17 cellular contexts compared by ENCODE assay signal in the genomic region with DNA sequence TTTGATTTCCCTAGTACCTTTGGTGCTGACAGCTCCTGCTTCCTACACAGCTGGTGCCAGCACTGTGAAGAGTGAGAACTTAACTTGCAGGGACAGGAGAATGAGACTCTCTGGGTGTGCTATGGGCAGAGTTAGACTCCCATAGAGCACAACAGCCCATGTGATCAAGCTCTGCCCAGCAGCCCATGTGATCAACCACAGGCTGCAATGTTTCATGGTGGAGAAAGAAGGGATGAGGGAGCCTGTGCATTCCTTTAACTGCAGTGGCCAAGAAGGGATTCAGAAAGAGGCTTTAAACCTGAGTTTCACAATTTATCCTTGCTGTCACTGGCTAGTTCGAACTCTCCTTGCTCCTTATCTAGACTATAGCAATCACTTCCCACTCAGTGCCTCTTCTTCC. TPM values are rescaled to one million over a fixed set of nuclear protein-coding genes. Genes with fewer than 3 reads are reported as not detected.
DNase-seq lines count a peak whose midpoint lies in the region; ATAC-seq and TF ChIP-seq lines count a peak whose summit lies in the region.
"Had no signal": no experiment of that assay in that cellular context is flagged by ENCODE, and none has a peak within 500 bp of the region (broad histone marks: within the 10 kb centered on the region; RNA-seq: fewer than 3 reads in every experiment).

No MANE protein-coding gene starts in this region.

- BruUV-seq in MCF 10A (replicated peaks; lab: Mats Ljungman, UMichigan), result no TSS peak

- H3K4me3 ChIP-seq in breast epithelium (no peak overlapping the region), adrenal gland (no peak overlapping the region), tibial artery (no peak overlapping the region)
- H3K4me3 ChIP-seq: lung, upper lobe of right lung had no signal

- 31 to 42% (median 36%) methylated on average over 1 of the region's 1 CpG for WGBS in adrenal gland, 4 donors

- no peak for TF ChIP-seq POLR2A in breast epithelium (IDR thresholded peaks at IDR 0.05)
- no peak for TF ChIP-seq POLR2A in adrenal gland (IDR thresholded peaks at IDR 0.05)

- POLR2A ChIA-PET in MCF 10A (lab: Yijun Ruan, JAX), result no interaction called here

- H3K36me3 ChIP-seq in breast epithelium (no peaks in the 10 kb centered on the region), adrenal gland (replicated peaks in 1 of 2) (no peaks in the 10 kb centered on the region), tibial artery (no peaks in the 10 kb centered on the region)
- H3K36me3 ChIP-seq: upper lobe of right lung had no signal

- no peaks in the 10 kb centered on the region for H3K4me1 ChIP-seq in breast epithelium
- H3K4me1 ChIP-seq in adrenal gland (replicated peaks in 1 of 2), result peaks cover 5 to 11% of the 10 kb centered on the region in 2 donors
- peaks cover 0 to 18% (median 9%) of the 10 kb centered on the region in 4 donors for H3K4me1 ChIP-seq in tibial artery

- H3K9me3 ChIP-seq in breast epithelium (no peaks in the 10 kb centered on the region), adrenal gland (replicated peaks in 1 of 3) (no peaks in the 10 kb centered on the region), tibial artery (peaks cover 0 to 10% (median 0%) of the 10 kb centered on the region in 3 donors)
- H3K9me3 ChIP-seq: upper lobe of right lung had no signal

- peak overlapping the region; percentile 31 to 45 for H3K27ac ChIP-seq in breast epithelium
- peak overlapping the region in 3 of 5 donors; percentile 0 to 70 (median 20) for H3K27ac ChIP-seq in adrenal gland
- no peak overlapping the region for H3K27ac ChIP-seq in tibial artery
- H3K27ac ChIP-seq: upper lobe of right lung had no signal

- CTCF ChIA-PET in MCF 10A (lab: Yijun Ruan, JAX), result no interaction called here

- H3K27me3 ChIP-seq in breast epithelium, result no peaks in the 10 kb centered on the region
- no peaks in the 10 kb centered on the region for H3K27me3 ChIP-seq in adrenal gland
- peaks cover 0 to 6% of the 10 kb centered on the region in 2 donors for H3K27me3 ChIP-seq in tibial artery

- intact Hi-C loops in breast epithelium (cut with DNase I; ENCODE audit: low total_unique reads), result no loop called here
- intact Hi-C loops in MCF 10A (cut with micrococcal nuclease), result loop anchor here (10.0 kb wide), 1 partner anchor 407 kb away; a partner anchor contains a TSS
- intact Hi-C loops in adrenal gland (cut with DNase I), result loop anchor here in 1 of 2 donors (10.0 kb wide), 1 partner anchor 97 kb away; a partner anchor contains a TSS
- intact Hi-C loops in sciatic nerve (cut with DNase I), result loop anchor here (10.0 kb wide), 1 partner anchor 207 kb away; no protein-coding TSS in a partner anchor
- intact Hi-C loops in tibial artery (cut with DNase I; ENCODE audit: low total_unique reads), result no loop called here

- H3K27ac Mint-ChIP-seq in MCF 10A (ENCODE audit: low read depth, unreplicated experiment), result no peak overlapping the region
- H3K27ac Mint-ChIP-seq: activated naive CD4-positive, alpha-beta T cell treated with anti-CD3 and anti-CD28 coated beads, Interleukin-2, amount 10 ng/mL, durations not matched to agents 7 days and 5 days; stimulated activated naive B cell treated with anti-CD40 and anti-IgM and Interleukin-4, amounts not matched to agents 10 μg/mL and 1 μg/mL and 100 μg/mL, for 72 hours had no signal

- H3K27me3 Mint-ChIP-seq in MCF 10A (ENCODE audit: insufficient read depth, unreplicated experiment), result no peaks in the 10 kb centered on the region

- no peak overlapping the region for H3K4me3 Mint-ChIP-seq in MCF 10A (ENCODE audit: unreplicated experiment)
- H3K4me3 Mint-ChIP-seq: activated naive CD4-positive, alpha-beta T cell treated with anti-CD3 and anti-CD28 coated beads, Interleukin-2, amount 10 ng/mL, durations not matched to agents 7 days and 5 days; stimulated activated naive B cell treated with anti-CD40 and anti-IgM and Interleukin-4, amounts not matched to agents 10 μg/mL and 1 μg/mL and 100 μg/mL, for 72 hours had no signal

- peak; percentile 81 for ATAC-seq in sciatic nerve
- ATAC-seq: stimulated activated naive B cell treated with anti-CD40 and anti-IgM and Interleukin-4, amounts not matched to agents 10 μg/mL and 1 μg/mL and 100 μg/mL, for 72 hours; upper lobe of right lung had no signal

- H3K4me1 Mint-ChIP-seq in MCF 10A (ENCODE audit: insufficient read depth, unreplicated experiment), result peaks cover 19% of the 10 kb centered on the region

- TF ChIP-seq CTCF in breast epithelium (IDR thresholded peaks at IDR 0.05) (no peak), MCF 10A (IDR thresholded peaks at IDR 0.05; ENCODE audit: unreplicated experiment) (no peak), adrenal gland (IDR thresholded peaks at IDR 0.05) (no peak), tibial artery (IDR thresholded peaks at IDR 0.05) (no peak), GM13977 (IDR thresholded peaks at IDR 0.05; ENCODE audit: extremely low read depth, insufficient read depth, missing control alignments) (no peak)

- H3K9me3 Mint-ChIP-seq in MCF 10A (ENCODE audit: unreplicated experiment), result peaks cover 24% of the 10 kb centered on the region
- H3K9me3 Mint-ChIP-seq: stimulated activated naive B cell treated with anti-CD40 and anti-IgM and Interleukin-4, amounts not matched to agents 10 μg/mL and 1 μg/mL and 100 μg/mL, for 72 hours had no signal

- no peaks in the 10 kb centered on the region for H3K36me3 Mint-ChIP-seq in MCF 10A (ENCODE audit: insufficient read depth, unreplicated experiment)
- H3K36me3 Mint-ChIP-seq: activated naive CD4-positive, alpha-beta T cell treated with anti-CD3 and anti-CD28 coated beads, Interleukin-2, amount 10 ng/mL, durations not matched to agents 7 days and 5 days; stimulated activated naive B cell treated with anti-CD40 and anti-IgM and Interleukin-4, amounts not matched to agents 10 μg/mL and 1 μg/mL and 100 μg/mL, for 72 hours had no signal

- DNase-seq in breast epithelium (ENCODE audit: low spot score in 2 of 2) (no peak), MCF 10A (ENCODE audit: unreplicated experiment) (no peak), adrenal gland (peak in 5 of 7 donors; percentile 21 to 53 (median 47)), foreskin melanocyte (peak; percentile 47), sciatic nerve (ENCODE audit: low spot score) (no peak), tibial artery (no peak), HPDE6-E6E7 (ENCODE audit: extremely low spot score) (no peak), GM13977 (ENCODE audit: low spot score) (no peak)
- DNase-seq: activated naive CD4-positive, alpha-beta T cell treated with anti-CD3 and anti-CD28 coated beads, Interleukin-2, amount 10 ng/mL, durations not matched to agents 7 days and 5 days; effector CD4-positive, alpha-beta T cell; HCEC 1CT; NCI-H1417; NCI-H446; SHP77 treated with DMSO at 0.1 percent for 48 hours; stimulated activated naive B cell treated with anti-CD40 and anti-IgM and Interleukin-4, amounts not matched to agents 10 μg/mL and 1 μg/mL and 100 μg/mL, for 72 hours; upper lobe of right lung had no signal

- in situ Hi-C loops in GM13977 (cut with MboI; ENCODE audit: low pct_unique_long_range_greater_than_20kb, low sequenced_read_pairs, unreplicated experiment), result no loop called here

RNA-seq across cellular contexts. Expression of a gene that starts 10.0 kb away (rescaled TPM):
- 10 to 100 TPM; 54.9 to 95.7 (median 60.3) TPM for total RNA-seq in breast epithelium
- 34.2 and 39.0 TPM in 2 replicates for total RNA-seq in MCF 10A (2022)
- total RNA-seq in adrenal gland, result 100 to 1,000 TPM in 7 of 8 donors, 10 to 100 TPM in 1; 98.9 to 277 (median 150) TPM
- polyA plus RNA-seq in adrenal gland, result 100 to 1,000 TPM in 1 of 3 donors, 10 to 100 TPM in 2; 50.1 to 103 (median 57.5) TPM
- total RNA-seq in sciatic nerve, result 72.0 TPM

RNA-seq across cellular contexts. Expression of a gene that starts 41.1 kb away (rescaled TPM):
- total RNA-seq in breast epithelium (1 to 10 TPM; 5.9 to 8.9 (median 7.0) TPM), MCF 10A (2022) (14.0 and 15.8 TPM in 2 replicates), adrenal gland (10 to 100 TPM; 10.2 to 21.4 (median 17.5) TPM), sciatic nerve (11.0 TPM)
- polyA plus RNA-seq in adrenal gland, result 10 to 100 TPM in 1 of 3 donors, 1 to 10 TPM in 2; 3.9 to 22.9 (median 4.4) TPM

Comparison
In these comparisons a context has a peak if more than half of its experiments do, and no peak if none do; other contexts are left out.
1. intact Hi-C loops: an anchor here in MCF 10A (10.0 kb wide) and sciatic nerve (10.0 kb wide); none called in breast epithelium and tibial artery.
2. DNase-seq: peak in adrenal gland (5 of 7) and foreskin melanocyte (single experiment); none in breast epithelium (0 of 2), MCF 10A (single experiment), sciatic nerve (single experiment), tibial artery (0 of 2), HPDE6-E6E7 (single experiment) and GM13977 (single experiment).
3. H3K27ac ChIP-seq: peak in breast epithelium (2 of 2) and adrenal gland (3 of 5); none in tibial artery (0 of 2).